ENCODE assay signal across 29 cellular contexts in genomic region chr4:3296651-3297050, GRCh38. TPM values are rescaled to one million over a fixed set of nuclear protein-coding genes. Genes with fewer than 3 reads are reported as not detected.
DNase-seq lines count a peak whose midpoint lies in the region; ATAC-seq and TF ChIP-seq lines count a peak whose summit lies in the region.
"Had no signal": no experiment of that assay in that cellular context is flagged by ENCODE, and none has a peak within 500 bp of the region (broad histone marks: within the 10 kb centered on the region; RNA-seq: fewer than 3 reads in every experiment).

No MANE protein-coding gene starts in this region.

- H3K27me3 Mint-ChIP-seq in central memory CD8-positive, alpha-beta T cell: no peaks in the 10 kb centered on the region
- H3K27me3 Mint-ChIP-seq in CD4-positive, alpha-beta memory T cell: peaks cover 0 to under 1% of the 10 kb centered on the region in 2 donors

- H3K4me1 ChIP-seq in stomach: peaks cover 23 to 45% (median 39%) of the 10 kb centered on the region in 4 donors
- peaks cover 9% of the 10 kb centered on the region for H3K4me1 ChIP-seq in CD4-positive, alpha-beta memory T cell (ENCODE audit: insufficient read depth, low read length)

- intact Hi-C loops in stomach (cut with DNase I; ENCODE audit: low total_unique reads): no loop called here
- intact Hi-C loops in CD4-positive, alpha-beta memory T cell (cut with micrococcal nuclease): no loop called here

- 88 to 92% (median 91%) methylated on average over 8 of the region's 8 CpGs for WGBS in stomach, 5 donors

- no peaks in the 10 kb centered on the region for H3K27me3 ChIP-seq in stomach
- no peaks in the 10 kb centered on the region for H3K27me3 ChIP-seq in CD4-positive, alpha-beta memory T cell (ENCODE audit: insufficient read depth, low read length)
- H3K27me3 ChIP-seq: gastrocnemius medialis had no signal

- no peak overlapping the region for H3K4me3 ChIP-seq in stomach
- no peak overlapping the region for H3K4me3 ChIP-seq in CD4-positive, alpha-beta memory T cell (ENCODE audit: low read length in 2 of 2)
- H3K4me3 ChIP-seq: gastrocnemius medialis, psoas muscle had no signal

- TF ChIP-seq EP300 in stomach (IDR thresholded peaks at IDR 0.05): no peak

- CTCF ChIA-PET in CD4-positive, alpha-beta memory T cell (lab: Charles Lee; ENCODE audit: partially characterized antibody): no interaction called here

- no peak overlapping the region for H3K4me3 Mint-ChIP-seq in central memory CD8-positive, alpha-beta T cell
- peak overlapping the region in 2 of 8 donors; percentile 6 to 18 for H3K4me3 Mint-ChIP-seq in CD4-positive, alpha-beta memory T cell
- H3K4me3 Mint-ChIP-seq: activated CD4-positive, alpha-beta memory T cell treated with anti-CD3 and anti-CD28 coated beads, Interleukin-2, amount 10 ng/mL, durations not matched to agents 7 days and 5 days; activated naive CD8-positive, alpha-beta T cell treated with anti-CD3 and anti-CD28 coated beads for 36 hours; HFFc6 had no signal

- POLR2A ChIA-PET in CD4-positive, alpha-beta memory T cell (lab: Charles Lee; ENCODE audit: partially characterized antibody): no interaction called here

- no peaks in the 10 kb centered on the region for H3K9me3 Mint-ChIP-seq in central memory CD8-positive, alpha-beta T cell
- peaks cover 0 to 8% (median 0%) of the 10 kb centered on the region in 8 donors for H3K9me3 Mint-ChIP-seq in CD4-positive, alpha-beta memory T cell
- H3K9me3 Mint-ChIP-seq: activated CD4-positive, alpha-beta memory T cell treated with anti-CD3 and anti-CD28 coated beads, Interleukin-2, amount 10 ng/mL, durations not matched to agents 7 days and 5 days; IgD-negative memory B cell had no signal

- H3K36me3 ChIP-seq in stomach: no peaks in the 10 kb centered on the region
- no peaks in the 10 kb centered on the region for H3K36me3 ChIP-seq in CD4-positive, alpha-beta memory T cell (ENCODE audit: insufficient read depth, low read length)
- H3K36me3 ChIP-seq: gastrocnemius medialis, neutrophil had no signal

- TF ChIP-seq POLR2A in stomach (IDR thresholded peaks at IDR 0.05): no peak

- DNase-seq in activated CD8-positive, alpha-beta memory T cell treated with anti-CD3 and anti-CD28 coated beads for 24 hours: peak; percentile 48
- no peak for DNase-seq in activated CD8-positive, alpha-beta memory T cell treated with anti-CD3 and anti-CD28 coated beads, Interleukin-2, amount 50 U/mL, for 4 hours
- no peak for DNase-seq in central memory CD8-positive, alpha-beta T cell (ENCODE audit: low spot score in 2 of 2)
- DNase-seq in myocyte (ENCODE audit: low read depth): peak; percentile 70
- DNase-seq in stomach: peak; percentile 9
- DNase-seq in CD4-positive, alpha-beta memory T cell: no peak
- DNase-seq: activated CD4-positive, alpha-beta memory T cell treated with anti-CD3 and anti-CD28 coated beads, Interleukin-2, amount 10 ng/mL, durations not matched to agents 7 days and 5 days; activated gamma-delta T cell; activated naive CD8-positive, alpha-beta T cell treated with anti-CD3 and anti-CD28 coated beads for 36 hours; anterior cingulate cortex; CD4-positive, CD25-positive, alpha-beta regulatory T cell; gastrocnemius medialis; GOT3; HFFc6; NCI-H1048; NCI-H1694; NCI-H510A; psoas muscle; SIG-M5; stimulated activated CD4-positive, alpha-beta T cell treated with anti-CD3 and anti-CD28 coated beads, Interleukin-15, amount 100 ng/mL, for 24 hours; stimulated activated CD4-positive, alpha-beta T cell treated with anti-CD3 and anti-CD28 coated beads, Interleukin-4, amount 100 ng/mL, for 4 hours; substantia nigra; trophoblast cell had no signal

- ATAC-seq in central memory CD8-positive, alpha-beta T cell (replicated peaks; ENCODE audit: extremely low read depth, poor library complexity, severe bottlenecking): no peak
- no peak for ATAC-seq in GM19395 (IDR thresholded peaks at IDR 0.05; ENCODE audit: unreplicated experiment)
- no peak for ATAC-seq in HG03432 (IDR thresholded peaks at IDR 0.05; ENCODE audit: unreplicated experiment)
- ATAC-seq: gastrocnemius medialis, psoas muscle had no signal

- no peak overlapping the region for H3K27ac ChIP-seq in stomach
- no peak overlapping the region for H3K27ac ChIP-seq in CD4-positive, alpha-beta memory T cell (ENCODE audit: low read depth, low read length)
- H3K27ac ChIP-seq: 22Rv1, gastrocnemius medialis, neutrophil, psoas muscle had no signal

- no peak for TF ChIP-seq CTCF in stomach (IDR thresholded peaks at IDR 0.05)

- H3K27ac Mint-ChIP-seq in central memory CD8-positive, alpha-beta T cell (ENCODE audit: low read depth): peak overlapping the region; percentile 18
- peak overlapping the region in 2 of 7 donors; percentile 16 to 60 for H3K27ac Mint-ChIP-seq in CD4-positive, alpha-beta memory T cell
- H3K27ac Mint-ChIP-seq: activated CD4-positive, alpha-beta memory T cell treated with anti-CD3 and anti-CD28 coated beads, Interleukin-2, amount 10 ng/mL, durations not matched to agents 7 days and 5 days; activated naive CD8-positive, alpha-beta T cell treated with anti-CD3 and anti-CD28 coated beads for 36 hours; HFFc6 had no signal

- H3K4me1 Mint-ChIP-seq in central memory CD8-positive, alpha-beta T cell: peaks cover 36% of the 10 kb centered on the region
- H3K4me1 Mint-ChIP-seq in CD4-positive, alpha-beta memory T cell: peaks cover 15 to 33% (median 20%) of the 10 kb centered on the region in 4 donors

- peaks cover 5% of the 10 kb centered on the region for H3K36me3 Mint-ChIP-seq in central memory CD8-positive, alpha-beta T cell (ENCODE audit: insufficient read depth)
- peaks cover 0 to 3% of the 10 kb centered on the region in 2 donors for H3K36me3 Mint-ChIP-seq in CD4-positive, alpha-beta memory T cell
- H3K36me3 Mint-ChIP-seq: activated naive CD8-positive, alpha-beta T cell treated with anti-CD3 and anti-CD28 coated beads for 36 hours had no signal

- peaks cover 0 to 4% (median 0%) of the 10 kb centered on the region in 4 donors for H3K9me3 ChIP-seq in stomach
- no peaks in the 10 kb centered on the region for H3K9me3 ChIP-seq in CD4-positive, alpha-beta memory T cell (ENCODE audit: control insufficient read depth in 1 of 2, low read length in 2 of 2)
- H3K9me3 ChIP-seq: gastrocnemius medialis, neutrophil, psoas muscle had no signal

RNA-seq across cellular contexts. Expression of gene RGS12, which starts 3.8 kb away (rescaled TPM):
- total RNA-seq in myocyte (27.2 and 29.0 TPM in 2 replicates), stomach (10 to 100 TPM in 2 of 5 donors, 1 to 10 TPM in 3; 3.5 to 51.8 (median 9.0) TPM)
- polyA plus RNA-seq in myocyte (2012): 37.9 TPM
- 10 to 100 TPM; 18.9 to 35.2 (median 20.5) TPM for polyA plus RNA-seq in stomach
- 10 to 100 TPM in 1 of 2 experiments, 1 to 10 TPM in 1; 9.7 to 10.6 TPM for total RNA-seq in CD4-positive, alpha-beta memory T cell
- polyA plus RNA-seq in CD4-positive, alpha-beta memory T cell: 1 to 10 TPM in 1 of 2 donors, under 1 TPM in 1; 0.93 to 2.3 TPM

RNA-seq across cellular contexts. Expression of gene MSANTD1, which starts 47.7 kb away (rescaled TPM):
- total RNA-seq in myocyte: 0.48 and 0.57 TPM in 2 replicates
- 0.32 TPM for polyA plus RNA-seq in myocyte (2012)
- total RNA-seq in stomach: 1 to 10 TPM in 4 of 5 donors, not detected in 1; 1.7 to 5.8 (median 4.1) TPM
- polyA plus RNA-seq in stomach: 1 to 10 TPM in 1 of 3 donors, under 1 TPM in 1, not detected in 1; 0.31 to 1.1 TPM
- total RNA-seq in CD4-positive, alpha-beta memory T cell: 1 to 10 TPM; 2.0 to 2.2 TPM
- under 1 TPM in 1 of 2 donors, not detected in 1; 0.08 TPM for polyA plus RNA-seq in CD4-positive, alpha-beta memory T cell
- polyA plus RNA-seq: fibroblast of lung, IgD-negative memory B cell had no signal

Comparison
In these comparisons a context has a peak if more than half of its experiments do, and no peak if none do; other contexts are left out.
1. DNase-seq: peak in activated CD8-positive, alpha-beta memory T cell treated with anti-CD3 and anti-CD28 coated beads for 24 hours (single experiment), myocyte (single experiment) and stomach (single experiment); none in activated CD8-positive, alpha-beta memory T cell treated with anti-CD3 and anti-CD28 coated beads, Interleukin-2, amount 50 U/mL, for 4 hours (single experiment), central memory CD8-positive, alpha-beta T cell (0 of 2) and CD4-positive, alpha-beta memory T cell (0 of 5).